ENCODE assay signal across 10 cellular contexts in the genomic region with DNA sequence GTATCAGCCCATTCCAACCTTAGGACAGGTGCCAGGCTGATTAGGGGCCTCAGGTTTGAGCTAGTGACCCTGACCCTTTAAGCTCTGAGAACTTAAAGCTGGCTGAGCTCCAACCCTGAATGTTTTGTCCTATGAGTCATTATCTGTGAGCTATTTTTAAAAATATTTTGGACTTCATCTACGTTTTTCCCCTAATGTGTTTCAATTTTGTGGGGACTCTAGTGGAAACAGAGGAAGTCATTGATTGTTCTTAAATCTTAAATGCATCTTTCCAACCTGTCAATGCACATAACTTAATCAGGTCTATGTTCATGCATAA. TPM values are rescaled to one million over a fixed set of nuclear protein-coding genes. Genes with fewer than 3 reads are reported as not detected.
DNase-seq lines count a peak whose midpoint lies in the region; ATAC-seq, FAIRE-seq and TF ChIP-seq lines count a peak whose summit lies in the region.
"Not testable (repeated sequence)": the region's sequence is repeated elsewhere in the genome, so short reads cannot be mapped to it uniquely, and the experiment has no call there.
"Had no signal": no experiment of that assay in that cellular context is flagged by ENCODE, and none has a peak within 500 bp of the region (broad histone marks: within the 10 kb centered on the region; RNA-seq: fewer than 3 reads in every experiment).

No MANE protein-coding gene starts in this region.

- not testable (repeated sequence) for H3K79me2 ChIP-seq in astrocyte (ENCODE audit: insufficient read depth, low read length)

- not testable (repeated sequence) for H3K4me1 Mint-ChIP-seq in astrocyte (ENCODE audit: low read depth, unreplicated experiment)

- not testable (repeated sequence) for H3K4me2 ChIP-seq in astrocyte (ENCODE audit: low read length)

- not testable (repeated sequence) for FAIRE-seq in astrocyte (lab: Jason Lieb, UNC)

- peak; percentile 18 for DNase-seq in EH (ENCODE audit: low read depth)
- peak; percentile 70 for DNase-seq in M059J (ENCODE audit: low read depth)
- DNase-seq in astrocyte (ENCODE audit: low read depth) = peak; percentile 59
- peak; percentile 74 to 85 for DNase-seq in cardiac fibroblast (ENCODE audit: low read depth in 2 of 2)
- peak; percentile 17 for DNase-seq in fibroblast of mammary gland (ENCODE audit: low read depth)
- DNase-seq in Right ventricle myocardium superior = not testable (repeated sequence)
- peak; percentile 5 for DNase-seq in myocyte (ENCODE audit: low read depth)
- peak; percentile 31 for DNase-seq in smooth muscle cell of the brain vasculature (ENCODE audit: low read depth, low spot score)

- H3K4me3 ChIP-seq in astrocyte (ENCODE audit: insufficient read depth, low read depth, low read length); cardiac fibroblast (replicated peaks in 1 of 2; ENCODE audit: low read depth in 2 of 2, low read length in 2 of 2); fibroblast of mammary gland (ENCODE audit: control insufficient read depth, low read depth, low read length): not testable (repeated sequence)

- H3K4me1 ChIP-seq in astrocyte (ENCODE audit: insufficient read depth, low read length) = not testable (repeated sequence)

- H3K4me3 Mint-ChIP-seq in astrocyte (ENCODE audit: unreplicated experiment) = not testable (repeated sequence)

- not testable (repeated sequence) for H3K36me3 ChIP-seq in astrocyte (ENCODE audit: insufficient read depth, low read length)

- not testable (repeated sequence) for H3K27me3 ChIP-seq in astrocyte (ENCODE audit: insufficient read depth, low read length)

- peak overlapping the region; percentile 35 for H3K27ac Mint-ChIP-seq in astrocyte (ENCODE audit: unreplicated experiment)

- H3K36me3 Mint-ChIP-seq in astrocyte (ENCODE audit: low read depth, unreplicated experiment) = not testable (repeated sequence)

- not testable (repeated sequence) for H3K27me3 Mint-ChIP-seq in astrocyte (ENCODE audit: low read depth, unreplicated experiment)

- H3K9ac ChIP-seq in astrocyte (ENCODE audit: low read length) = not testable (repeated sequence)

- not testable (repeated sequence) for H2AFZ ChIP-seq in astrocyte (ENCODE audit: low read depth, low read length)

- peak; percentile 6 for ATAC-seq in Right ventricle myocardium superior (ENCODE audit: poor library complexity)

- not testable (repeated sequence) for H3K27ac ChIP-seq in astrocyte (ENCODE audit: low read depth, low read length)

- not testable (repeated sequence) for H3K9me3 ChIP-seq in astrocyte (ENCODE audit: insufficient read depth, low read depth, low read length)

- intact Hi-C loops in Right ventricle myocardium superior (cut with DNase I) = not testable (repeated sequence)

- not testable (repeated sequence) for TF ChIP-seq CTCF in astrocyte (IDR thresholded peaks at IDR 0.05; ENCODE audit: insufficient read depth, low read depth, low read length); cardiac fibroblast (IDR thresholded peaks at IDR 0.05; ENCODE audit: low read depth, low read length); fibroblast of mammary gland (conservative IDR thresholded peaks at IDR 0.05; ENCODE audit: control insufficient read depth, insufficient read depth, low read depth, low read length)

- H4K20me1 ChIP-seq in astrocyte (ENCODE audit: insufficient read depth, low read length) = not testable (repeated sequence)

- H3K9me3 Mint-ChIP-seq in astrocyte (ENCODE audit: unreplicated experiment) = not testable (repeated sequence)

RNA-seq across cellular contexts. Expression of gene SPATA31A6, which starts 56.8 kb away (rescaled TPM):
- total RNA-seq in M059J (2014; rRNA removed; shearing (Covaris generic)) = not detected in 2 replicates
- total RNA-seq in astrocyte = not detected in 2 replicates
- total RNA-seq in Right ventricle myocardium superior = not detected
- not detected in 2 replicates for total RNA-seq in myocyte
- not detected for polyA plus RNA-seq in myocyte (2012)
- total RNA-seq: CD8-positive, alpha-beta memory T cell; H4 had no signal
- polyA plus RNA-seq: CD8-positive, alpha-beta memory T cell had no signal
